8 cellular contexts compared by ENCODE assay signal in the genomic region with DNA sequence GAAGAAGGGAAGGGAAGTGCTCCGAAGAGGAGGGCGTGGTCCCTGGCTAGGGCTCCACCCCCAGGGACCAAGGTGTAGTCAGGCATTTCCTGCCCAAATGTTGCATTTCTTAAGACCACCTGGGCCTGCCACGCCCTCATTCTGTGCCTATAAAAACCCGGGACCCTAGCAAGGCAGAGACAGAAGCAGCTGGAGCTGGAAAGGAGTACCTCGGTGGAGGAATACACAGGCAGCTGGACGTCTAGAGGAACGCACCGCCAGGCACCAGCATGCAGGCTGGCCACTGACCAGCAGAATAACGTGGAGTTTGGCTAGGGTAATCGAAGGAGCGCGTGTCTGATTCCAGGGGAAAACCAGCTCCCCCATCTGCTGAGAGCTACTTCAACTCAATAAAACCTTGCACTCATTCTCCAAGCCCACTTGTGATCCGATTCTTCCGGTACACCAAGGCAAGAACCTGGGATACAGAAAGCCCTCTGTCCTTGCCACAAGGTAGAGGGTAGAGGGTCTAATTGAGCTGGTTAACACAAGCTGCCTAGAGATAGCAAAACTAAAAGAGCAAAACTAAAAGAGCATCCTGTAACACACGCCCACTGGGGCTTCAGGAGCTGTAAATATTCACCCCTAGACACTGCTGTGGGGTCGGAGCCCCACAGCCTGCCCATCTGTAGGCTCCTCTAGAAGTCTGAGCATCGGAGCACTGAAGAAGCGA. TPM values are rescaled to one million over a fixed set of nuclear protein-coding genes. Genes with fewer than 3 reads are reported as not detected.
DNase-seq lines count a peak whose midpoint lies in the region; ATAC-seq and TF ChIP-seq lines count a peak whose summit lies in the region.

No MANE protein-coding gene starts in this region.

- H3K4me1 ChIP-seq in aorta (ENCODE audit: control insufficient read depth in 1 of 2, insufficient read depth in 2 of 2, low read length in 2 of 2), result no peaks in the 10 kb centered on the region

- intact Hi-C loops in aorta (cut with DNase I), result no loop called here

- peaks cover 2% of the 10 kb centered on the region for H3K27me3 Mint-ChIP-seq in memory B cell
- H3K27me3 Mint-ChIP-seq in HFFc6 (ENCODE audit: insufficient read depth), result no peaks in the 10 kb centered on the region

- peak overlapping the region; percentile 63 for H3K4me3 Mint-ChIP-seq in memory B cell
- no peak overlapping the region for H3K4me3 Mint-ChIP-seq in HFFc6

- no peaks in the 10 kb centered on the region for H3K36me3 ChIP-seq in aorta (ENCODE audit: control insufficient read depth in 1 of 2, insufficient read depth in 2 of 2, low read length in 1 of 2)

- no peak overlapping the region for H3K27ac ChIP-seq in aorta (ENCODE audit: low read depth in 1 of 2, low read length in 2 of 2)

- WGBS in aorta, 2 donors, result 44 to 45% methylated on average over 18 of the region's 18 CpGs

- ATAC-seq in memory B cell (ENCODE audit: low read depth), result peak; percentile 34
- peak; percentile 57 for ATAC-seq in aorta (ENCODE audit: low FRiP score)

- H3K27me3 ChIP-seq in aorta (ENCODE audit: control insufficient read depth in 1 of 2, insufficient read depth in 2 of 2, low read length in 1 of 2), result no peaks in the 10 kb centered on the region

- in situ Hi-C loops in G401 (cut with HindIII; ENCODE audit: low sequenced_read_pairs), result no loop called here

- H3K9me3 Mint-ChIP-seq in memory B cell (no peaks in the 10 kb centered on the region), HFFc6 (no peaks in the 10 kb centered on the region)

- peak; percentile 63 for DNase-seq in G401 (ENCODE audit: low spot score)
- DNase-seq in OCI-M1 (lab: John Stamatoyannopoulos, UW), result peak; percentile 46
- peak; percentile 19 for DNase-seq in choroid plexus epithelial cell (ENCODE audit: low read depth)
- DNase-seq in memory B cell (ENCODE audit: low spot score in 2 of 2), result no peak
- DNase-seq in aorta, result peak in 1 of 2 donors; percentile 77
- no peak for DNase-seq in HFFc6
- DNase-seq in EL, result no peak
- no peak for DNase-seq in NCI-H345 treated with DMSO at 0.1 percent for 48 hours (lab: John Stamatoyannopoulos, UW; ENCODE audit: unreplicated experiment)

- H3K4me1 Mint-ChIP-seq in memory B cell, result peaks cover 10% of the 10 kb centered on the region
- H3K4me1 Mint-ChIP-seq in HFFc6 (ENCODE audit: low read depth), result peaks cover 16% of the 10 kb centered on the region

- H3K36me3 Mint-ChIP-seq in memory B cell (no peaks in the 10 kb centered on the region), HFFc6 (ENCODE audit: low read depth) (no peaks in the 10 kb centered on the region; the same call in 1 of the 2 replicates)

- TF ChIP-seq CTCF in choroid plexus epithelial cell (conservative IDR thresholded peaks at IDR 0.05; ENCODE audit: low read depth, low read length) (no peak), HFFc6 (IDR thresholded peaks at IDR 0.05) (no peak)

- H3K4me3 ChIP-seq in choroid plexus epithelial cell (ENCODE audit: low read depth, low read length) (peak overlapping the region; percentile 42), aorta (ENCODE audit: low read length in 2 of 2) (no peak overlapping the region)

- H3K9me3 ChIP-seq in aorta (ENCODE audit: control insufficient read depth, low read length), result no peaks in the 10 kb centered on the region

- no peak overlapping the region for H3K27ac Mint-ChIP-seq in memory B cell
- H3K27ac Mint-ChIP-seq in HFFc6, result no peak overlapping the region

RNA-seq across cellular contexts. Expression of a gene that starts 21.0 kb away (rescaled TPM):
- 50.6 and 61.0 TPM in 2 replicates for total RNA-seq in G401 (2014; rRNA removed; shearing (Covaris generic))
- total RNA-seq in aorta, result 100 to 1,000 TPM in 1 of 2 donors, 10 to 100 TPM in 1; 99.2 to 178 TPM
- 100 to 1,000 TPM in 1 of 2 donors, 10 to 100 TPM in 1; 87.9 to 165 TPM for polyA plus RNA-seq in aorta
- total RNA-seq in HFFc6 (2021; fragmentation: NEBNext Ultra II Directional; extraction: Animal tissue kit (Norgen Biotek cat#: 25700)), result 100 to 1,000 TPM; 223 to 307 (median 268) TPM

Comparison
In these comparisons a context has a peak if more than half of its experiments do, and no peak if none do; other contexts are left out.
1. DNase-seq: peak in G401 (single experiment), OCI-M1 (single experiment) and choroid plexus epithelial cell (single experiment); none in memory B cell (0 of 2), HFFc6 (single experiment), EL (single experiment) and NCI-H345 treated with DMSO at 0.1 percent for 48 hours (single experiment).